Comparison of ENCODE assay signal across 8 cellular contexts in genomic region chr11:94238154-94238735, GRCh38.
A peak's percentile ranks its signal among the peaks of the same experiment; 100 is the strongest.
DNase-seq lines count a peak whose midpoint lies in the region; ATAC-seq and TF ChIP-seq lines count a peak whose summit lies in the region.
"Not testable (repeated sequence)": the region's sequence is repeated elsewhere in the genome, so short reads cannot be mapped to it uniquely, and the experiment has no call there.

No MANE protein-coding gene starts in this region.

- TF ChIP-seq EP300 in tibial nerve (IDR thresholded peaks at IDR 0.05) = not testable (repeated sequence)

- intact Hi-C loops in colonic mucosa (cut with DNase I); left cardiac atrium (cut with DNase I): not testable (repeated sequence)

- TF ChIP-seq CTCF in DND-41 (IDR thresholded peaks at IDR 0.05; ENCODE audit: borderline replicate concordance, extremely low read depth, low read length, poor library complexity, severe bottlenecking); RWPE2 (IDR thresholded peaks at IDR 0.05; ENCODE audit: poor library complexity, severe bottlenecking); colonic mucosa (IDR thresholded peaks at IDR 0.05); tibial nerve (IDR thresholded peaks at IDR 0.05): not testable (repeated sequence)

- DNase-seq in DND-41 = peak; percentile 4
- peak; percentile 86 for DNase-seq in RWPE2 (ENCODE audit: low spot score)
- DNase-seq in activated T-cell treated with anti-CD3 and anti-CD28 coated beads for 1 hour (ENCODE audit: low read depth) = peak; percentile 10
- peak; percentile 32 for DNase-seq in colonic mucosa
- peak; percentile 46 for DNase-seq in left cardiac atrium
- DNase-seq in mucosa of gallbladder (ENCODE audit: low spot score) = peak; percentile 43
- peak; percentile 17 to 30 for DNase-seq in stimulated activated CD4-positive, alpha-beta T cell treated with anti-CD3 and anti-CD28 coated beads, Interleukin-12 subunit alpha, Interleukin-12 subunit beta, amount 100 ng/mL, for 24 hours (ENCODE audit: low read depth in 2 of 2)
- DNase-seq in tibial nerve (ENCODE audit: low spot score in 2 of 2) = peak; percentile 15 to 23

- not testable (repeated sequence) for H3K9ac ChIP-seq in DND-41 (ENCODE audit: low read depth, low read length); colonic mucosa (ENCODE audit: low read depth in 2 of 2, low read length in 2 of 2)

- not testable (repeated sequence) for H4K20me1 ChIP-seq in DND-41 (ENCODE audit: insufficient read depth, low read length)

- WGBS in tibial nerve, 2 donors = 94% methylated on average over 24 of the region's 24 CpGs

- not testable (repeated sequence) for H3K27ac ChIP-seq in DND-41 (ENCODE audit: low read length); RWPE2 (ENCODE audit: poor library complexity, severe bottlenecking); colonic mucosa; tibial nerve

- H3K4me1 ChIP-seq in DND-41 (ENCODE audit: insufficient read depth, low read length); RWPE2 (ENCODE audit: insufficient read depth, poor library complexity, severe bottlenecking); colonic mucosa; tibial nerve: not testable (repeated sequence)

- H3K9me3 ChIP-seq in DND-41 (ENCODE audit: insufficient read depth, low read length, severe bottlenecking); RWPE2 (ENCODE audit: severe bottlenecking); colonic mucosa: not testable (repeated sequence)
- peaks cover 0 to 36% (median 17%) of the 10 kb centered on the region in 4 donors for H3K9me3 ChIP-seq in tibial nerve

- H3K79me2 ChIP-seq in DND-41 (ENCODE audit: insufficient read depth, low read length) = not testable (repeated sequence)

- H2AFZ ChIP-seq in DND-41 (ENCODE audit: low read depth, low read length) = not testable (repeated sequence)

- not testable (repeated sequence) for H3K4me3 ChIP-seq in DND-41 (ENCODE audit: low read depth in 1 of 2, low read length in 2 of 2); RWPE2 (ENCODE audit: severe bottlenecking); colonic mucosa; tibial nerve

- not testable (repeated sequence) for H3K4me2 ChIP-seq in DND-41 (ENCODE audit: insufficient read depth, low read length)

- H3K36me3 ChIP-seq in DND-41 (ENCODE audit: insufficient read depth, low read length); RWPE2 (ENCODE audit: low read depth); colonic mucosa; tibial nerve: not testable (repeated sequence)

- H3K27me3 ChIP-seq in DND-41 (ENCODE audit: insufficient read depth, low read length, poor library complexity); RWPE2 (ENCODE audit: insufficient read depth, poor library complexity, severe bottlenecking); colonic mucosa; tibial nerve: not testable (repeated sequence)

- ATAC-seq in DND-41 (ENCODE audit: insufficient read depth, low read depth); RWPE2 (ENCODE audit: low read depth); left cardiac atrium: not testable (repeated sequence)

- TF ChIP-seq POLR2A in tibial nerve (IDR thresholded peaks at IDR 0.05) = not testable (repeated sequence)

Comparison
In these comparisons a context has a peak if more than half of its experiments do, and no peak if none do; other contexts are left out.
1. DNase-seq: peak in every context shown above with its lines; median percentile 86 in RWPE2; 46 in left cardiac atrium; 43 in mucosa of gallbladder; 32 in colonic mucosa; 24 in stimulated activated CD4-positive, alpha-beta T cell treated with anti-CD3 and anti-CD28 coated beads, Interleukin-12 subunit alpha, Interleukin-12 subunit beta, amount 100 ng/mL, for 24 hours; 19 in tibial nerve; 10 in activated T-cell treated with anti-CD3 and anti-CD28 coated beads for 1 hour; 4 in DND-41.